Comparison of ENCODE assay signal across 8 cellular contexts in the genomic region with DNA sequence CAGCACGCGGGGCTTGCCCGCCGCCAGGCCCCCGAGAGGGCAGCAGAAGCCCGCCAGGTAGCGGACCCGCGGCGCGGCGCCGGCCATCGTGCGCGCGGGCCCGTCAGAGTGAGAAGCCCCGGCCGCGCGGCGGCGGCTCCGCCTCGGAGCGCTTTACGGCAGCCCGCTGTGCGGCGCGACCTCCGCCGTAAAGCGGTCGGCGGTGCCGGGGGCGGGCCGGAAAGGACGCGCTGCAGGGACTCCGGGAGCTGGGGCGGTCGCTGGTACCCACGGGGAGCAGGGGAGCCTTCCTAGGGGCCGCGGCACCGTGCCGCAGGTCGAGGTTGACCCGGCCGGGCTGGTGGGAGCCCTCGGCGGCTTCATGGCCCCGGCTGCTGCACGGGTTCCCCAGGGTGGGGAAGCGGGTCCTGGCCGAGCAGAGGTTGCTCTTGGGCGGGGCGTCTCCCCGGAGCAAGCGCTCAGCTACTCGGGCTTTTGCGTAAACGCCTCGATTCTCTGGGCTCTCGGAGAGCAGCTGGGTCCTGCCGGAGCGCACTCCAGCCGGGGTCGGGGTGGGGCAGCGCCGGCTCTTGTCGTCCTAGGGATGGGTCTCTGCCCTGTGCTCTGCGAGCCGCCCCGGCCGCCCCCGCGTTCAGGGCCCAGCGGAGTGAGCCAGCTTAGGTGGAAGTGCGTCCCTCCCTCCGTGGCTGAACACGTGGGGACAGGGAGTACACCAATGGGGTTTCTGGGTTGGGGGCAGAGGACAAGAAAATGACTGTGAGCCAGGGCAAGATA. TPM values are rescaled to one million over a fixed set of nuclear protein-coding genes. Genes with fewer than 3 reads are reported as not detected.
DNase-seq lines count a peak whose midpoint lies in the region; ATAC-seq and TF ChIP-seq lines count a peak whose summit lies in the region.

A gene with protein sequence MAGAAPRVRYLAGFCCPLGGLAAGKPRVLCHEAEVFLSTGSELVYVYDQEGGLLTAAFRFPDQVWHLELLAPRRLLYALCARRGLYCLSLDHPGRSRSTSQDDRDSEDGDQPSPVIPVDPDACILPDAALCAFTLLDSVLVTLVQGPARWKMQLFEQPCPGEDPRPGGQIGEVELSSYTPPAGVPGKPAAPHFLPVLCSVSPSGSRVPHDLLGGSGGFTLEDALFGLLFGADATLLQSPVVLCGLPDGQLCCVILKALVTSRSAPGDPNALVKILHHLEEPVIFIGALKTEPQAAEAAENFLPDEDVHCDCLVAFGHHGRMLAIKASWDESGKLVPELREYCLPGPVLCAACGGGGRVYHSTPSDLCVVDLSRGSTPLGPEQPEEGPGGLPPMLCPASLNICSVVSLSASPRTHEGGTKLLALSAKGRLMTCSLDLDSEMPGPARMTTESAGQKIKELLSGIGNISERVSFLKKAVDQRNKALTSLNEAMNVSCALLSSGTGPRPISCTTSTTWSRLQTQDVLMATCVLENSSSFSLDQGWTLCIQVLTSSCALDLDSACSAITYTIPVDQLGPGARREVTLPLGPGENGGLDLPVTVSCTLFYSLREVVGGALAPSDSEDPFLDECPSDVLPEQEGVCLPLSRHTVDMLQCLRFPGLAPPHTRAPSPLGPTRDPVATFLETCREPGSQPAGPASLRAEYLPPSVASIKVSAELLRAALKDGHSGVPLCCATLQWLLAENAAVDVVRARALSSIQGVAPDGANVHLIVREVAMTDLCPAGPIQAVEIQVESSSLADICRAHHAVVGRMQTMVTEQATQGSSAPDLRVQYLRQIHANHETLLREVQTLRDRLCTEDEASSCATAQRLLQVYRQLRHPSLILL (minus strand): TSS at position 110 of the 774 bp plus-strand sequence. CDS start 23 bp downstream, at position 87.

- peaks cover 19% of the 10 kb centered on the region for H3K4me1 Mint-ChIP-seq in T-helper 1 cell treated with Interleukin-12 subunit alpha and Interleukin-12 subunit beta and Interleukin-4 antibody, amounts not matched to agents 30 μg/mL and 1 μg/mL, for 36 hours (ENCODE audit: low read depth)

- H3K27ac ChIP-seq in left ventricle myocardium inferior (replicated peaks) (peak within 1 kb of the TSS; percentile 96), prostate gland (peak within 1 kb of the TSS; percentile 71 to 83), upper lobe of right lung (peak within 1 kb of the TSS; percentile 79)

- H3K9me3 Mint-ChIP-seq in T-helper 1 cell treated with Interleukin-12 subunit alpha and Interleukin-12 subunit beta and Interleukin-4 antibody, amounts not matched to agents 30 μg/mL and 1 μg/mL, for 36 hours = no peaks in the 10 kb centered on the region

- H3K27me3 Mint-ChIP-seq in T-helper 1 cell treated with Interleukin-12 subunit alpha and Interleukin-12 subunit beta and Interleukin-4 antibody, amounts not matched to agents 30 μg/mL and 1 μg/mL, for 36 hours (ENCODE audit: low read depth) = no peaks in the 10 kb centered on the region

- TF ChIP-seq POLR2A in prostate gland (IDR thresholded peaks at IDR 0.05) = peak; percentile 59

- H3K9me3 ChIP-seq in MG63 (no peaks in the 10 kb centered on the region), left ventricle myocardium inferior (replicated peaks) (no peaks in the 10 kb centered on the region), prostate gland (no peaks in the 10 kb centered on the region), upper lobe of right lung (no peaks in the 10 kb centered on the region)

- H3K27ac Mint-ChIP-seq in T-helper 1 cell treated with Interleukin-12 subunit alpha and Interleukin-12 subunit beta and Interleukin-4 antibody, amounts not matched to agents 30 μg/mL and 1 μg/mL, for 36 hours = peak within 1 kb of the TSS; percentile 88

- peaks cover 6% of the 10 kb centered on the region for H3K36me3 Mint-ChIP-seq in T-helper 1 cell treated with Interleukin-12 subunit alpha and Interleukin-12 subunit beta and Interleukin-4 antibody, amounts not matched to agents 30 μg/mL and 1 μg/mL, for 36 hours (ENCODE audit: low read depth)

- intact Hi-C loops in left ventricle myocardium inferior (cut with micrococcal nuclease) = no loop called here
- intact Hi-C loops in prostate gland (cut with DNase I) = loop anchor here (5.0 kb wide), 1 partner anchor 50 kb away; no protein-coding TSS in a partner anchor
- intact Hi-C loops in upper lobe of right lung (cut with DNase I) = no loop called here

- no peaks in the 10 kb centered on the region for H3K27me3 ChIP-seq in MG63
- H3K27me3 ChIP-seq in left ventricle myocardium inferior (ENCODE audit: low read depth) = no peaks in the 10 kb centered on the region
- no peaks in the 10 kb centered on the region for H3K27me3 ChIP-seq in prostate gland (replicated peaks; ENCODE audit: insufficient read depth)
- H3K27me3 ChIP-seq in upper lobe of right lung = no peaks in the 10 kb centered on the region

- H3K4me3 ChIP-seq in MG63 (peak within 1 kb of the TSS; percentile 96), left ventricle myocardium inferior (peak within 1 kb of the TSS; percentile 87), prostate gland (peak within 1 kb of the TSS; percentile 94 to 96), upper lobe of right lung (peak within 1 kb of the TSS; percentile 99)

- peaks cover 62% of the 10 kb centered on the region for H3K4me1 ChIP-seq in left ventricle myocardium inferior
- peaks cover 4% of the 10 kb centered on the region for H3K4me1 ChIP-seq in prostate gland (replicated peaks)
- H3K4me1 ChIP-seq in upper lobe of right lung = peaks cover 23% of the 10 kb centered on the region

- TF ChIP-seq CTCF in left ventricle myocardium inferior (IDR thresholded peaks at IDR 0.05; ENCODE audit: borderline replicate concordance) (no peak), prostate gland (IDR thresholded peaks at IDR 0.05) (peak in 1 of 4 experiments; percentile 23), upper lobe of right lung (IDR thresholded peaks at IDR 0.05) (no peak)

- WGBS in prostate gland = under 1% methylated on average over 39 of the region's 85 CpGs

- peaks cover 62% of the 10 kb centered on the region for H3K36me3 ChIP-seq in MG63
- peaks cover 27% of the 10 kb centered on the region for H3K36me3 ChIP-seq in left ventricle myocardium inferior
- H3K36me3 ChIP-seq in prostate gland = peaks cover 0 to 4% of the 10 kb centered on the region in 2 donors
- peaks cover 37% of the 10 kb centered on the region for H3K36me3 ChIP-seq in upper lobe of right lung

- peak; percentile 33 for ATAC-seq in GM21723 (IDR thresholded peaks at IDR 0.05; ENCODE audit: unreplicated experiment)
- peak; percentile 91 for ATAC-seq in upper lobe of right lung

- peak; percentile 81 for DNase-seq in EL
- DNase-seq in MG63 = peak; percentile 84
- peak; percentile 63 for DNase-seq in amniotic epithelial cell (ENCODE audit: low read depth)
- peak; percentile 82 for DNase-seq in left ventricle myocardium inferior
- peak; percentile 67 for DNase-seq in prostate gland (ENCODE audit: low spot score)
- DNase-seq in upper lobe of right lung = peak; percentile 92

- peak within 1 kb of the TSS; percentile 86 for H3K4me3 Mint-ChIP-seq in T-helper 1 cell treated with Interleukin-12 subunit alpha and Interleukin-12 subunit beta and Interleukin-4 antibody, amounts not matched to agents 30 μg/mL and 1 μg/mL, for 36 hours

RNA-seq across cellular contexts. Expression of the gene that starts here (rescaled TPM):
- total RNA-seq in MG63 (2014; rRNA removed; shearing (Covaris generic); ENCODE audit: low replicate concordance) = 25.6 and 41.7 TPM in 2 replicates
- 15.9 TPM for total RNA-seq in left ventricle myocardium inferior
- total RNA-seq in prostate gland = 10 to 100 TPM; 27.8 to 44.4 TPM
- 27.3 TPM for total RNA-seq in upper lobe of right lung

Comparison
In these comparisons a context has a peak if more than half of its experiments do, and no peak if none do; other contexts are left out.
1. Peak in every context shown above with its lines: DNase-seq, ATAC-seq, H3K4me3 ChIP-seq and H3K27ac ChIP-seq.